ENCODE assay signal across 1 cellular context in genomic region chr2:205902041-205902898, GRCh38.
TF ChIP-seq lines count a peak whose summit lies in the region.

No MANE protein-coding gene starts in this region.

TF ChIP-seq in HEK293, 187 proteins besides CTCF, POLR2A, EP300 and RAD21 (continued from another document):
- TF ChIP-seq ZNF280D (tag by site-specific recombination; IDR thresholded peaks at IDR 0.05) (no peak), ZBTB49 (tag by site-specific recombination; IDR thresholded peaks at IDR 0.05; ENCODE audit: low read depth) (no peak), ZNF175 (tag by site-specific recombination; IDR thresholded peaks at IDR 0.05) (no peak), ZNF292 (tag by site-specific recombination; IDR thresholded peaks at IDR 0.05; ENCODE audit: borderline replicate concordance, low read depth) (no peak), ZNF280C (tag by site-specific recombination; IDR thresholded peaks at IDR 0.05) (no peak), ZNF529 (tag by site-specific recombination; IDR thresholded peaks at IDR 0.05; ENCODE audit: insufficient replicate concordance) (no peak), ZNF830 (tag by site-specific recombination; IDR thresholded peaks at IDR 0.05; ENCODE audit: low read depth) (no peak), GLIS2 (tag by site-specific recombination; IDR thresholded peaks at IDR 0.05) (no peak), SCRT2 (tag by site-specific recombination; IDR thresholded peaks at IDR 0.05) (no peak), ZNF324 (tag by site-specific recombination; IDR thresholded peaks at IDR 0.05) (no peak), ELK4 (IDR thresholded peaks at IDR 0.05; ENCODE audit: borderline replicate concordance, low read depth, low read length) (no peak), ZNF626 (tag by site-specific recombination; IDR thresholded peaks at IDR 0.05) (no peak), ZNF23 (tag by site-specific recombination; IDR thresholded peaks at IDR 0.05; ENCODE audit: borderline replicate concordance) (no peak), ZNF19 (tag by site-specific recombination; IDR thresholded peaks at IDR 0.05; ENCODE audit: low read depth) (no peak), ZNF354C (tag by site-specific recombination; IDR thresholded peaks at IDR 0.05; ENCODE audit: borderline replicate concordance, low read depth) (no peak), KLF9 (tag by site-specific recombination; IDR thresholded peaks at IDR 0.05; ENCODE audit: low read depth) (no peak), ZBTB26 (tag by site-specific recombination; optimal IDR thresholded peaks at IDR 0.05) (no peak), ZNF660 (tag by site-specific recombination; IDR thresholded peaks at IDR 0.05) (peak; percentile 76), ZNF664 (tag by site-specific recombination; IDR thresholded peaks at IDR 0.05) (no peak), ZNF416 (tag by site-specific recombination; IDR thresholded peaks at IDR 0.05) (no peak), ZNF433 (tag by site-specific recombination; IDR thresholded peaks at IDR 0.05; ENCODE audit: low read depth) (no peak), ZNF138 (tag by site-specific recombination; IDR thresholded peaks at IDR 0.05; ENCODE audit: borderline replicate concordance) (no peak), ZNF223 (tag by site-specific recombination; IDR thresholded peaks at IDR 0.05) (no peak), GLI2 (tag by site-specific recombination; IDR thresholded peaks at IDR 0.05; ENCODE audit: borderline replicate concordance, low read depth) (no peak)
- TF ChIP-seq, protein P1, sequence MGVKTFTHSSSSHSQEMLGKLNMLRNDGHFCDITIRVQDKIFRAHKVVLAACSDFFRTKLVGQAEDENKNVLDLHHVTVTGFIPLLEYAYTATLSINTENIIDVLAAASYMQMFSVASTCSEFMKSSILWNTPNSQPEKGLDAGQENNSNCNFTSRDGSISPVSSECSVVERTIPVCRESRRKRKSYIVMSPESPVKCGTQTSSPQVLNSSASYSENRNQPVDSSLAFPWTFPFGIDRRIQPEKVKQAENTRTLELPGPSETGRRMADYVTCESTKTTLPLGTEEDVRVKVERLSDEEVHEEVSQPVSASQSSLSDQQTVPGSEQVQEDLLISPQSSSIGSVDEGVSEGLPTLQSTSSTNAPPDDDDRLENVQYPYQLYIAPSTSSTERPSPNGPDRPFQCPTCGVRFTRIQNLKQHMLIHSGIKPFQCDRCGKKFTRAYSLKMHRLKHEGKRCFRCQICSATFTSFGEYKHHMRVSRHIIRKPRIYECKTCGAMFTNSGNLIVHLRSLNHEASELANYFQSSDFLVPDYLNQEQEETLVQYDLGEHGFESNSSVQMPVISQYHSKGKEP (tag by site-specific recombination; IDR thresholded peaks at IDR 0.05) = no peak
